21 cellular contexts compared by ENCODE assay signal in the genomic region with DNA sequence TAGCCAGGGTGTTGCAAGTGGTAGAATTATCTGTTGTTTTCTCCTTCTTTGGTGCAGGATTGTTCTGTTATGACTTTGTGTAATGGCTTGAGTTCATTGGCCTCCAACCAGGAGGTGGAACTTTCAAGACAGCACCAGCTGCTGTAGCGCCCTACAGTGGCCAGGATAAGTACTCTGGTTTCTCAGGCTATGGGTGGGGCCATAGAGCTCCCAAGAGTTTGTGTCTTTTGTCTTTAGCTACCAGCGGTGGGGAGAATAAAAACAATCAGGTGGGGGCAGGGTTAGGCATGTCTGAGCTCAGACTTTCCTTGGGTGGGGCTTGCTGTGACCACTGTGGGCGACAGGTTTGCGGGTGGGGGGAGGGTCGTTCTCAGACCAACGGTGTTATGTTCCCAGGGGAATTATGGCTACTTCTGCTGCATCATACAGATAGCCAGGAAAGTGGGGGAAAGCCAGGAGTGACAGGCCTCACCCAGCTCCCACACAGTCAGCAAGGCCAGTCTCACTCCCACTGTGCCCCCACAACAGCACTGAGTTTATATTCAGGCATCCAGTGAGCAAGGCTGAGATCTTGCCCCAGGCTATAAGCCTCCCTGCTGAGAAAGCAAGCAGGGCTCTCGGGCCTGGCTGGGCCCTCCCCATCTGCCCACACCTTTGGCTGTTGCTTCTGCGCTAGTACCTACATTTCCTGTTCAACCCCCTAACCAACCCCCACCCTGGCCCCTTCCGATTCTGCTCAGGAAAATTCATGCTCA. TPM values are rescaled to one million over a fixed set of nuclear protein-coding genes. Genes with fewer than 3 reads are reported as not detected.
DNase-seq lines count a peak whose midpoint lies in the region; FAIRE-seq and TF ChIP-seq lines count a peak whose summit lies in the region.
"Had no signal": no experiment of that assay in that cellular context is flagged by ENCODE, and none has a peak within 500 bp of the region (broad histone marks: within the 10 kb centered on the region; RNA-seq: fewer than 3 reads in every experiment).

No MANE protein-coding gene starts in this region.

- H3K79me2 ChIP-seq in Loucy (ENCODE audit: insufficient read depth, low read length), result no peaks in the 10 kb centered on the region
- no peaks in the 10 kb centered on the region for H3K79me2 ChIP-seq in H1 (ENCODE audit: control insufficient read depth in 1 of 2, insufficient read depth in 2 of 2, low read length in 2 of 2)

- TF ChIP-seq RAD21 in H1 (IDR thresholded peaks at IDR 0.05 in 1 of 2, conservative IDR thresholded peaks at IDR 0.05 in 1 of 2; ENCODE audit: low read depth in 2 of 2, low read length in 2 of 2), result peak; percentile 48 to 62

- H3K27me3 ChIP-seq in A673 (replicated peaks; ENCODE audit: insufficient read depth, low read depth, low read length, poor library complexity), result no peaks in the 10 kb centered on the region
- H3K27me3 ChIP-seq in Loucy (ENCODE audit: insufficient read depth, low read length, poor library complexity, severe bottlenecking), result no peaks in the 10 kb centered on the region
- no peaks in the 10 kb centered on the region for H3K27me3 ChIP-seq in H1 (replicated peaks in 1 of 4; ENCODE audit: control insufficient read depth in 3 of 4, extremely low read depth in 1 of 4, insufficient read depth in 3 of 4, low read length in 3 of 4)
- H3K27me3 ChIP-seq: body of pancreas, uterus had no signal

- no peak overlapping the region; the same call in 1 of the 2 replicates for H2BK5ac ChIP-seq in H1 (ENCODE audit: low read depth, low read length)

- H2AFZ ChIP-seq in Loucy (ENCODE audit: low read length) (no peak overlapping the region), H1 (ENCODE audit: low read length) (0 out of 2 replicates have a peak overlapping the region, but pooled peaks have one; percentile 59)

- no peak overlapping the region for H3K14ac ChIP-seq in H1 (ENCODE audit: insufficient read length)

- TF ChIP-seq POLR2A in H1 (IDR thresholded peaks at IDR 0.05; ENCODE audit: control extremely low read depth in 1 of 2, low read depth in 2 of 2, low read length in 2 of 2), result no peak

- POLR2A ChIA-PET in A673 (lab: Charles Lee; ENCODE audit: low non-redundant PET), result interaction anchor here (0.6 kb wide), 1 partner anchor 13 kb away, joined by 4 read pairs; no protein-coding TSS in a partner anchor
- POLR2A ChIA-PET in H1 (lab: Charles Lee; ENCODE audit: partially characterized antibody), result interaction anchor here (0.6 to 0.9 kb wide), 2 partner anchors 13 to 544 kb away, joined by 3 to 5 read pairs; no protein-coding TSS in a partner anchor

- 82% methylated on average over 9 of the region's 9 CpGs; no CpG with 5 or more reads in 1 of the 2 experiments for WGBS in H1 (ENCODE audit: extremely low coverage in 1 of 2, insufficient coverage in 1 of 2, insufficient read length in 1 of 2, insufficient replicate concordance in 2 of 2, low coverage in 1 of 2, low lambda C conversion rate in 2 of 2, missing lambda C conversion rate in 1 of 2), 2 experiments

- H4K5ac ChIP-seq in H1 (ENCODE audit: insufficient read length, low read depth, low read length), result no peak overlapping the region

- no peaks in the 10 kb centered on the region for H3F3A ChIP-seq in Loucy (ENCODE audit: low read depth)

- H2BK120ac ChIP-seq in H1 (replicated peaks; ENCODE audit: low read depth, low read length), result no peak overlapping the region

- no peak overlapping the region for H4K91ac ChIP-seq in H1 (replicated peaks; ENCODE audit: insufficient read length, low read length)

- no peaks in the 10 kb centered on the region for H3K4me1 ChIP-seq in A673 (ENCODE audit: insufficient read depth, low read length, poor library complexity, severe bottlenecking)
- H3K4me1 ChIP-seq in ES-I3 (ENCODE audit: insufficient read depth, low read length), result no peaks in the 10 kb centered on the region
- no peaks in the 10 kb centered on the region for H3K4me1 ChIP-seq in Loucy (ENCODE audit: insufficient read depth, low read length, poor library complexity, severe bottlenecking)
- peaks cover 0 to 3% (median 1%) of the 10 kb centered on the region in 4 experiments; a peak in 3 of 7 replicates for H3K4me1 ChIP-seq in H1 (replicated peaks in 1 of 4; ENCODE audit: control insufficient read depth in 3 of 4, insufficient read depth in 4 of 4, low read length in 3 of 4)
- H3K4me1 ChIP-seq: body of pancreas, HAP-1, uterus had no signal

- no peak overlapping the region for H3K56ac ChIP-seq in H1 (replicated peaks; ENCODE audit: insufficient read length, low read depth, low read length)

- no peak overlapping the region for H2BK15ac ChIP-seq in H1 (ENCODE audit: low read length)

- no peak overlapping the region for H2AK5ac ChIP-seq in H1 (ENCODE audit: low read depth, low read length)

- H3K9me3 ChIP-seq in A673 (ENCODE audit: low read depth, low read length, poor library complexity, severe bottlenecking), result no peaks in the 10 kb centered on the region
- no peaks in the 10 kb centered on the region for H3K9me3 ChIP-seq in ES-I3 (ENCODE audit: control insufficient read depth, insufficient read depth, low read length)
- no peaks in the 10 kb centered on the region for H3K9me3 ChIP-seq in Loucy (ENCODE audit: insufficient read depth, low read depth, low read length)
- H3K9me3 ChIP-seq in H1 (ENCODE audit: insufficient read depth in 2 of 2, low read depth in 1 of 2, low read length in 1 of 2), result no peaks in the 10 kb centered on the region
- H3K9me3 ChIP-seq: body of pancreas, HAP-1, SK-N-SH, uterus had no signal

- no peaks in the 10 kb centered on the region for H4K20me1 ChIP-seq in Loucy (ENCODE audit: insufficient read depth, low read length, poor library complexity, severe bottlenecking)
- no peaks in the 10 kb centered on the region for H4K20me1 ChIP-seq in H1 (replicated peaks in 1 of 2; ENCODE audit: control insufficient read depth in 1 of 2, insufficient read depth in 2 of 2, low read length in 2 of 2)

- H2BK20ac ChIP-seq in H1 (ENCODE audit: low read length), result no peak overlapping the region

- no peaks in the 10 kb centered on the region for H3K9me2 ChIP-seq in Loucy (replicated peaks; ENCODE audit: low read depth, low read length)
- H3K9me2 ChIP-seq: SK-N-SH had no signal

- FAIRE-seq in H1 (lab: Jason Lieb, UNC) (no peak), D721Med (lab: Jason Lieb, UNC) (no peak)
- FAIRE-seq: GM19239 had no signal

- H3K4me3 ChIP-seq in A673 (ENCODE audit: low read depth, low read length, poor library complexity, severe bottlenecking), result no peak overlapping the region
- no peak overlapping the region for H3K4me3 ChIP-seq in Loucy (ENCODE audit: low read length, poor library complexity, severe bottlenecking)
- no peak overlapping the region for H3K4me3 ChIP-seq in H1 (ENCODE audit: extremely low read depth in 1 of 4, insufficient read depth in 2 of 4, low read depth in 3 of 4, low read length in 4 of 4)
- H3K4me3 ChIP-seq: body of pancreas, HAP-1, uterus had no signal

- H3K4ac ChIP-seq in H1 (replicated peaks; ENCODE audit: insufficient read length, low read depth, low read length), result no peak overlapping the region

- no peak for TF ChIP-seq EP300 in H1 (IDR thresholded peaks at IDR 0.05; ENCODE audit: borderline replicate concordance in 1 of 2, low read depth in 2 of 2, low read length in 2 of 2)

- no peaks in the 10 kb centered on the region for H3K79me1 ChIP-seq in H1 (ENCODE audit: low read depth, low read length)

- H3K4me2 ChIP-seq in Loucy (ENCODE audit: low read depth, low read length, poor library complexity, severe bottlenecking), result no peak overlapping the region
- H3K4me2 ChIP-seq in H1 (ENCODE audit: insufficient read depth in 1 of 2, low read depth in 2 of 2, low read length in 2 of 2), result no peak overlapping the region
- H3K4me2 ChIP-seq: SK-N-SH had no signal

- H3K36me3 ChIP-seq in A673 (ENCODE audit: insufficient read depth, low read length, poor library complexity, severe bottlenecking) (no peaks in the 10 kb centered on the region), ES-I3 (ENCODE audit: insufficient read depth, low read length) (no peaks in the 10 kb centered on the region), Loucy (ENCODE audit: insufficient read depth, low read length) (no peaks in the 10 kb centered on the region), H1 (ENCODE audit: control insufficient read depth in 2 of 4, insufficient read depth in 4 of 4, low read length in 3 of 4) (no peaks in the 10 kb centered on the region)
- H3K36me3 ChIP-seq: HAP-1, uterus had no signal

- peak overlapping the region; percentile 18; the same call in 1 of the 2 replicates for H4K8ac ChIP-seq in H1 (ENCODE audit: extremely low read depth, insufficient read depth, low read length)

- TF ChIP-seq CTCF in A673 (conservative IDR thresholded peaks at IDR 0.05; ENCODE audit: low read depth, low read length) (0 out of 2 replicates have a peak, but pooled peaks have one; percentile 20), Loucy (conservative IDR thresholded peaks at IDR 0.05; ENCODE audit: low read length) (peak; percentile 25), H1 (IDR thresholded peaks at IDR 0.05; ENCODE audit: control extremely low read depth in 1 of 3, insufficient read depth in 1 of 3, low read depth in 1 of 3, low read length in 3 of 3) (peak; percentile 57 to 70 (median 60)), D721Med (IDR thresholded peaks at IDR 0.05; ENCODE audit: insufficient read depth, missing control alignments) (no peak)

- BruUV-seq in A673 (replicated peaks; lab: Mats Ljungman, UMichigan), result no TSS peak

- H3K27ac ChIP-seq in A673 (ENCODE audit: low read depth, low read length, poor library complexity, severe bottlenecking) (no peak overlapping the region), H1 (ENCODE audit: low read depth, low read length) (no peak overlapping the region)
- H3K27ac ChIP-seq: body of pancreas, uterus had no signal

- intact Hi-C loops in A673 (cut with micrococcal nuclease; ENCODE audit: unreplicated experiment), result no loop called here

- H3K18ac ChIP-seq in H1 (ENCODE audit: extremely low read depth, low read length), result no peak overlapping the region

- H2BK12ac ChIP-seq in H1 (ENCODE audit: low read depth, low read length), result no peak overlapping the region

- H3K23me2 ChIP-seq in H1 (ENCODE audit: low read depth, low read length), result no peaks in the 10 kb centered on the region

- CTCF ChIA-PET in A673 (lab: Charles Lee), result no interaction called here
- CTCF ChIA-PET in H1 (lab: Charles Lee; ENCODE audit: partially characterized antibody), result interaction anchor here (0.6 to 1.5 kb wide), 12 partner anchors 8 to 712 kb away, joined by 3 to 4 read pairs (median 3); no protein-coding TSS in a partner anchor

- H3K23ac ChIP-seq in H1 (ENCODE audit: insufficient read length), result no peak overlapping the region

- DNase-seq in A673 (ENCODE audit: low spot score) (no peak), H1 (ENCODE audit: low read depth in 1 of 2, low spot score in 2 of 2) (peak; percentile 34 to 48), D721Med (ENCODE audit: insufficient read length, low spot score) (no peak), NCI-H82 treated with DMSO at 0.1 percent for 48 hours (lab: John Stamatoyannopoulos, UW; ENCODE audit: unreplicated experiment) (no peak), NCI-H82 (lab: John Stamatoyannopoulos, UW) (no peak), T-helper 9 cell (no peak)
- DNase-seq: activated naive CD8-positive, alpha-beta T cell treated with anti-CD3 and anti-CD28 coated beads, Interleukin-2, amount 10 ng/mL, durations not matched to agents 7 days and 5 days; body of pancreas; CD4-positive, CD25-positive, alpha-beta regulatory T cell; DMS79; effector memory CD8-positive, alpha-beta T cell; NCI-H2029; NCI-H524 treated with DMSO at 0.1 percent for 48 hours; SK-N-SH; stimulated activated CD4-positive, alpha-beta T cell treated with anti-CD3 and anti-CD28 coated beads, Interleukin-12 subunit alpha, Interleukin-12 subunit beta, amount 100 ng/mL, for 4 hours; stimulated activated CD8-positive, alpha-beta memory T cell treated with anti-CD3 and anti-CD28 coated beads, Interleukin-4, amount 100 ng/mL, for 48 hours; uterus had no signal

- 0 out of 2 replicates have a peak overlapping the region, but pooled peaks have one; percentile 3 for H3K9ac ChIP-seq in ES-I3 (ENCODE audit: low read depth, low read length)
- no peak overlapping the region for H3K9ac ChIP-seq in Loucy (ENCODE audit: low read depth, low read length, poor library complexity, severe bottlenecking)
- no peak overlapping the region; a peak in 1 of 7 replicates for H3K9ac ChIP-seq in H1 (replicated peaks in 1 of 4; ENCODE audit: extremely low read depth in 1 of 4, low read depth in 3 of 4, low read length in 3 of 4)
- H3K9ac ChIP-seq: SK-N-SH had no signal

RNA-seq across cellular contexts. Expression of gene ABCA10, which starts 15.4 kb away (rescaled TPM):
- total RNA-seq in A673 (2021), result 0.42 and 0.47 TPM in 2 replicates
- total RNA-seq in H1 (2021; fragmentation: NEBNext Ultra II Directional; extraction: Animal tissue kit (Norgen Biotek cat#: 25700)), result not detected in 2 replicates
- polyA plus RNA-seq in H1 (2011; rRNA removed), result not detected in 2 replicates
- not detected for polyA plus RNA-seq in H1 (2011; cell fraction: cytosol; rRNA removed)
- not detected for polyA plus RNA-seq in H1 (2011; cell fraction: nucleus; rRNA removed)
- not detected in 4 replicates for polyA plus RNA-seq in H1 (2012, experiment 1 of 2)
- not detected for polyA plus RNA-seq in H1 (2012, experiment 2 of 2)
- polyA plus RNA-seq in H1 (2013, experiment 1 of 2), result not detected
- polyA plus RNA-seq in H1 (2013, experiment 2 of 2), result not detected
- not detected in 2 replicates for polyA minus RNA-seq in H1 (2011; rRNA and poly(A)+ RNA removed)
- not detected for polyA minus RNA-seq in H1 (2011; cell fraction: cytosol; rRNA and poly(A)+ RNA removed)
- polyA minus RNA-seq in H1 (2011; cell fraction: nucleus; rRNA and poly(A)+ RNA removed), result not detected

Comparison
In these comparisons a context has a peak if more than half of its experiments do, and no peak if none do; other contexts are left out.
1. DNase-seq: peak in H1 (2 of 2); none in A673 (single experiment), D721Med (single experiment), NCI-H82 treated with DMSO at 0.1 percent for 48 hours (single experiment), NCI-H82 (single experiment) and T-helper 9 cell (single experiment).